In genomic region chr10:7492660-7493046, GRCh38 we compare ENCODE assay signal across 12 cellular contexts.
DNase-seq lines count a peak whose midpoint lies in the region; ATAC-seq lines count a peak whose summit lies in the region.
"Had no signal": no experiment of that assay in that cellular context is flagged by ENCODE, and none has a peak within 500 bp of the region (broad histone marks: within the 10 kb centered on the region; RNA-seq: fewer than 3 reads in every experiment).

No MANE protein-coding gene starts in this region.

- no peaks in the 10 kb centered on the region for H3K27me3 ChIP-seq in naive thymus-derived CD4-positive, alpha-beta T cell (ENCODE audit: control insufficient read depth in 2 of 2, insufficient read depth in 2 of 2, low read length in 2 of 2)
- H3K27me3 ChIP-seq: right lobe of liver had no signal

- no peak overlapping the region for H3K4me3 ChIP-seq in naive thymus-derived CD4-positive, alpha-beta T cell (ENCODE audit: low read length)
- H3K4me3 ChIP-seq: A549, heart right ventricle, right lobe of liver had no signal

- H3K36me3 Mint-ChIP-seq in T-helper 2 cell treated with Interferon-gamma antibody and Interleukin-4, amounts not matched to agents 5 μg/mL and 100 μg/mL, for 36 hours (ENCODE audit: low read depth), result peaks cover 10% of the 10 kb centered on the region
- peaks cover 0 to 26% (median under 1%) of the 10 kb centered on the region in 5 donors for H3K36me3 Mint-ChIP-seq in naive thymus-derived CD4-positive, alpha-beta T cell

- peak overlapping the region; percentile 67 for H3K27ac Mint-ChIP-seq in T-helper 2 cell treated with Interferon-gamma antibody and Interleukin-4, amounts not matched to agents 5 μg/mL and 100 μg/mL, for 36 hours
- H3K27ac Mint-ChIP-seq in naive thymus-derived CD4-positive, alpha-beta T cell, result peak overlapping the region; percentile 18 to 83 (median 46)

- peaks cover 55% of the 10 kb centered on the region for H3K4me1 Mint-ChIP-seq in T-helper 2 cell treated with Interferon-gamma antibody and Interleukin-4, amounts not matched to agents 5 μg/mL and 100 μg/mL, for 36 hours (ENCODE audit: low read depth)
- peaks cover 32 to 87% (median 74%) of the 10 kb centered on the region in 7 donors for H3K4me1 Mint-ChIP-seq in naive thymus-derived CD4-positive, alpha-beta T cell

- ATAC-seq in GM21515 (IDR thresholded peaks at IDR 0.05; ENCODE audit: unreplicated experiment), result peak; percentile 30
- peak; percentile 29 for ATAC-seq in HG03432 (IDR thresholded peaks at IDR 0.05; ENCODE audit: unreplicated experiment)
- ATAC-seq in naive thymus-derived CD4-positive, alpha-beta T cell, result no peak
- ATAC-seq: A549, heart right ventricle, right lobe of liver had no signal

- no peak for DNase-seq in T-helper 2 cell treated with Interferon-gamma antibody and Interleukin-4, amounts not matched to agents 5 μg/mL and 100 μg/mL, for 36 hours (ENCODE audit: low spot score)
- DNase-seq in T-helper 2 cell, result no peak
- DNase-seq in naive thymus-derived CD4-positive, alpha-beta T cell, result no peak
- DNase-seq in NCI-H1436 (lab: John Stamatoyannopoulos, UW), result no peak
- no peak for DNase-seq in amygdala (lab: John Stamatoyannopoulos, UW)
- no peak for DNase-seq in HT-29 (ENCODE audit: low spot score)
- DNase-seq: heart right ventricle, NCI-H82, right lobe of liver had no signal

- CTCF ChIA-PET in naive thymus-derived CD4-positive, alpha-beta T cell (lab: Charles Lee), result interaction anchor here (0.6 to 1.4 kb wide), 4 partner anchors 8 to 1030 kb away, joined by 3 read pairs; no protein-coding TSS in a partner anchor

- H3K36me3 ChIP-seq in naive thymus-derived CD4-positive, alpha-beta T cell (ENCODE audit: control insufficient read depth in 2 of 3, insufficient read depth in 3 of 3, low read length in 3 of 3), result no peaks in the 10 kb centered on the region
- H3K36me3 ChIP-seq: heart right ventricle, right lobe of liver had no signal

- peaks cover 2% of the 10 kb centered on the region for H3K27me3 Mint-ChIP-seq in T-helper 2 cell treated with Interferon-gamma antibody and Interleukin-4, amounts not matched to agents 5 μg/mL and 100 μg/mL, for 36 hours (ENCODE audit: low read depth)
- no peaks in the 10 kb centered on the region for H3K27me3 Mint-ChIP-seq in naive thymus-derived CD4-positive, alpha-beta T cell

- H3K4me3 Mint-ChIP-seq in T-helper 2 cell treated with Interferon-gamma antibody and Interleukin-4, amounts not matched to agents 5 μg/mL and 100 μg/mL, for 36 hours, result peak overlapping the region; percentile 56
- peak overlapping the region in 9 of 10 donors; percentile 8 to 60 (median 49) for H3K4me3 Mint-ChIP-seq in naive thymus-derived CD4-positive, alpha-beta T cell

- peaks cover 18 to 37% of the 10 kb centered on the region in 2 donors for H3K4me1 ChIP-seq in naive thymus-derived CD4-positive, alpha-beta T cell (ENCODE audit: control insufficient read depth in 2 of 2, insufficient read depth in 2 of 2, low read length in 2 of 2)

- no peak overlapping the region for H3K27ac ChIP-seq in naive thymus-derived CD4-positive, alpha-beta T cell (ENCODE audit: low read depth, low read length)
- H3K27ac ChIP-seq: A549, heart right ventricle, right lobe of liver had no signal

- H3K9me3 Mint-ChIP-seq in T-helper 2 cell treated with Interferon-gamma antibody and Interleukin-4, amounts not matched to agents 5 μg/mL and 100 μg/mL, for 36 hours, result peaks cover 7% of the 10 kb centered on the region
- H3K9me3 Mint-ChIP-seq in naive thymus-derived CD4-positive, alpha-beta T cell, result peaks cover 0 to 16% (median 3%) of the 10 kb centered on the region in 11 donors

- no peaks in the 10 kb centered on the region for H3K9me3 ChIP-seq in naive thymus-derived CD4-positive, alpha-beta T cell (ENCODE audit: control insufficient read depth in 2 of 3, low read length in 3 of 3)
- H3K9me3 ChIP-seq: A549, heart right ventricle, right lobe of liver had no signal

- intact Hi-C loops in naive thymus-derived CD4-positive, alpha-beta T cell (cut with micrococcal nuclease), result loop anchor here in 1 of 2 donors (1.0 kb wide), 1 partner anchor 8 kb away; no protein-coding TSS in a partner anchor

- POLR2A ChIA-PET in naive thymus-derived CD4-positive, alpha-beta T cell (lab: Charles Lee), result interaction anchor here (0.6 to 3.5 kb wide), 8 partner anchors 8 to 974 kb away, joined by 3 to 23 read pairs (median 4); no protein-coding TSS in a partner anchor
